Comparison of ENCODE assay signal across 8 cellular contexts in the genomic region with DNA sequence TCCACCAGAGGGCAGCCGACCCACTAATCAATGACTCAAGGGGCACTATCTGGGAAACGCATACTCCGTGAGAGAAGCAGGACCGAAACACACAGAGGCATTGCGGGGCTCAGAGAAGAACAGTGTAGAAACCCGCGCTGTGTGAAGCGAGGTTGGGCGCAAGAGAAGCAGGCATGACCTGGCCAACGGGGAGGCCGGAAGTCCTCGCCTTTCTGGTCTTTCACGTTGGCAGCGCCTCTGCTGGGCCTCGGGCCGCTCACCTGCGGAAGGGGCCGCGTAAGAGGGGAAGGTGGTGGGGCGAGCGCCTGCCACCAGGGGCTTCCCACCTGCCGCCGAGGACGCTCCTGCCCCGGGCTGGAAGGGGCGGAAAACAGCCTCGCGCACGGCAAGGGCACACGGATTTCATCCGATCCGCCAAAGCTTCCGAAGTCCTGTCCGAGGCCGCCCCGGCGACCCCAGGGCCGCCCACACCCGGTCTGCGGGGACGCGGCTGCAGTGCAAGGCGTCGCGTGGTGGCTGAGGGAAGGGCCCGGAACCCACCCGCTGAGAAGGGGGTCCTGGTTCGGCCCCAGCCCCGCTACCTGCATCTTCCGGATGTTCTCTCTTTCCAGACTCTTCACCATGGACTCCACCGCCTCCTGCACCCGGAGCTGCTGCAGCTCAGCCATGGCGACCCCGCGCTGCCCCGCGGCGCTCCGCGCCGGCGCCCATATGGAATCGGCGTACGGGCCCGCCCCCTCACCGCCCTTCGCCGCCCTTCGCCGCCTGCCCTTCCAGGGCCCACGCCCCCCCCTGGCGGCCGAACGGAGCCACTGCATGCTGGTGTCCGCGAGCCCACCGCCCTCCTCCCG. TPM values are rescaled to one million over a fixed set of nuclear protein-coding genes. Genes with fewer than 3 reads are reported as not detected.
DNase-seq lines count a peak whose midpoint lies in the region; ATAC-seq, FAIRE-seq and TF ChIP-seq lines count a peak whose summit lies in the region.

A gene (minus strand): TSS at position 724 of the 851 bp plus-strand sequence. CDS start 56 bp downstream, at position 668.

- ATAC-seq in GM18858 (IDR thresholded peaks at IDR 0.05; ENCODE audit: unreplicated experiment) (peak; percentile 39), HG03095 (IDR thresholded peaks at IDR 0.05; ENCODE audit: unreplicated experiment) (peak; percentile 80)
- peak; percentile 89 for ATAC-seq in central memory CD8-positive, alpha-beta T cell (replicated peaks; ENCODE audit: extremely low read depth, poor library complexity, severe bottlenecking)

- peak within 1 kb of the TSS; percentile 89 for H3K4me3 Mint-ChIP-seq in central memory CD8-positive, alpha-beta T cell

- TF ChIP-seq CTCF in kidney (IDR thresholded peaks at IDR 0.05; ENCODE audit: borderline replicate concordance, extremely low read depth, insufficient read depth) = peak; percentile 95

- no peaks in the 10 kb centered on the region for H3K27me3 Mint-ChIP-seq in central memory CD8-positive, alpha-beta T cell

- FAIRE-seq in kidney (lab: Jason Lieb, UNC) = no peak

- H3K4me1 Mint-ChIP-seq in central memory CD8-positive, alpha-beta T cell = peaks cover 16% of the 10 kb centered on the region

- H3K9me3 ChIP-seq in kidney (ENCODE audit: control insufficient read depth in 1 of 2, low read length in 2 of 2) = no peaks in the 10 kb centered on the region

- in situ Hi-C loops in ACHN (cut with HindIII; ENCODE audit: low pct_ligation_motif_present, low pct_unique_long_range_greater_than_20kb, low sequenced_read_pairs) = loop anchor here (25.0 kb wide), 1 partner anchor 336 kb away; no protein-coding TSS in a partner anchor

- intact Hi-C loops in kidney (cut with DNase I) = no loop called here

- H3K9ac ChIP-seq in kidney (ENCODE audit: low read length in 2 of 2) = peak within 1 kb of the TSS; percentile 38 to 72

- H3K4me3 ChIP-seq in kidney (ENCODE audit: low read length in 2 of 2) = peak within 1 kb of the TSS; percentile 58 to 86

- H3K9me3 Mint-ChIP-seq in central memory CD8-positive, alpha-beta T cell = no peaks in the 10 kb centered on the region

- peak within 1 kb of the TSS; percentile 61 to 86 for H3K27ac ChIP-seq in kidney (ENCODE audit: low read depth in 2 of 2, low read length in 2 of 2)

- peaks cover 31% of the 10 kb centered on the region for H3K36me3 Mint-ChIP-seq in central memory CD8-positive, alpha-beta T cell (ENCODE audit: insufficient read depth)

- peaks cover 0 to 5% of the 10 kb centered on the region in 2 donors for H3K36me3 ChIP-seq in kidney (ENCODE audit: control insufficient read depth in 1 of 2, insufficient read depth in 2 of 2, low read length in 2 of 2)

- peaks cover 0 to 3% of the 10 kb centered on the region in 2 donors for H3K4me1 ChIP-seq in kidney (ENCODE audit: control insufficient read depth in 1 of 2, insufficient read depth in 1 of 2, low read depth in 1 of 2, low read length in 2 of 2)

- DNase-seq in ACHN (peak; percentile 84), NCI-H2227 (lab: John Stamatoyannopoulos, UW; ENCODE audit: unreplicated experiment) (peak; percentile 94), kidney (peak; percentile 94)
- peak; percentile 78 for DNase-seq in activated CD4-positive, CD25-positive, alpha-beta regulatory T cell treated with anti-CD3 and anti-CD28 coated beads, Interleukin-2, amount 50 U/mL, for 16 hours (ENCODE audit: low read depth, low spot score)
- DNase-seq in central memory CD8-positive, alpha-beta T cell (ENCODE audit: low spot score in 2 of 2) = peak; percentile 82 to 86
- DNase-seq in stimulated activated CD4-positive, alpha-beta T cell treated with anti-CD3 and anti-CD28 coated beads, Interleukin-15, amount 100 ng/mL, for 1 hour (ENCODE audit: low read depth in 1 of 2, low spot score in 1 of 2) = peak; percentile 78 to 86

- peak within 1 kb of the TSS; percentile 84 for H3K27ac Mint-ChIP-seq in central memory CD8-positive, alpha-beta T cell (ENCODE audit: low read depth)

RNA-seq across cellular contexts. Expression of the gene that starts here (rescaled TPM):
- 27.0 TPM for total RNA-seq in kidney
- polyA plus RNA-seq in kidney (ENCODE audit: insufficient read depth, low read depth, low replicate concordance) = 41.9 TPM

Comparison
In these comparisons a context has a peak if more than half of its experiments do, and no peak if none do; other contexts are left out.
1. Peak in every context shown above with its lines: DNase-seq, ATAC-seq, H3K4me3 ChIP-seq and H3K27ac ChIP-seq.
2. ATAC-seq: peak in every context shown above with its lines; median percentile 89 in central memory CD8-positive, alpha-beta T cell; 80 in HG03095; 39 in GM18858.